ENCODE assay signal across 28 cellular contexts in the genomic region with DNA sequence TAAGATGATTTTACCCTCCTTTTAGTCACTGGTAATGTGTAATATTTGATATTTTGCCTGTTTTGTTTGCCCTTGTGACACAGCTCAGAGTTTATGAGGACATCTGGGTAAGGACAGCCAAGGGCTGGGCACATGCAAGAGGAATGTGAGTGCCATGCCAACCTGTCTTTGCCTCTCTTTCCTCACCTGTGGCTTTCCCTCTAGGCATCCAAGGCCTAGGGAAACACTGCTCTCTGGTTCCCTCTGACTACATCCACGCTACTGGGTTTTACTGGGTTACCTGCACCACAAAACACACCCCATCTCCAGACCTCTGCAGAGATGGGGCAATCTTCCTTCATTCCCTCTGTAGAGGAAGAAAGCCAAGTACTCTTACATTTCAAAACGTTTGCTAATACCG. TPM values are rescaled to one million over a fixed set of nuclear protein-coding genes. Genes with fewer than 3 reads are reported as not detected.
DNase-seq lines count a peak whose midpoint lies in the region; ATAC-seq and TF ChIP-seq lines count a peak whose summit lies in the region.
"Had no signal": no experiment of that assay in that cellular context is flagged by ENCODE, and none has a peak within 500 bp of the region (broad histone marks: within the 10 kb centered on the region; RNA-seq: fewer than 3 reads in every experiment).

No MANE protein-coding gene starts in this region.

- peaks cover 32% of the 10 kb centered on the region for H3K4me1 Mint-ChIP-seq in endodermal cell

- peak; percentile 74 for ATAC-seq in Right ventricle myocardium inferior
- ATAC-seq in left lung, result peak; percentile 64
- ATAC-seq in aorta (ENCODE audit: low FRiP score), result peak; percentile 41
- no peak for ATAC-seq in left colon
- ATAC-seq: activated T-helper 17 cell treated with anti-CD3 and anti-CD28 coated beads, Interleukin-2, amount 50 U/mL, for 72 hours; body of pancreas; SK-N-SH treated with all-trans-retinoic acid at 6 μM for 48 hours had no signal

- 75 to 100% methylated on average over 3 of the region's 3 CpGs for WGBS in endodermal cell (ENCODE audit: insufficient coverage in 1 of 2, insufficient read length in 1 of 2), 2 experiments
- WGBS in aorta, 2 donors, result 78 to 81% methylated on average over 3 of the region's 3 CpGs

- intact Hi-C loops in Right ventricle myocardium inferior (cut with DNase I) (loop anchor here (5.0 to 10.0 kb wide), 2 partner anchors 60 to 397 kb away; no protein-coding TSS in a partner anchor), left ventricle myocardium inferior (cut with micrococcal nuclease) (no loop called here), left lung (cut with DNase I) (no loop called here), aorta (cut with DNase I) (no loop called here), left colon (cut with DNase I, micrococcal nuclease) (no loop called here)

- H3K9ac ChIP-seq in endodermal cell (ENCODE audit: extremely low read depth, low read length, poor library complexity, severe bottlenecking), result no peak overlapping the region

- H3K4me3 Mint-ChIP-seq in endodermal cell, result no peak overlapping the region
- H3K4me3 Mint-ChIP-seq: activated naive CD8-positive, alpha-beta T cell; activated T-helper 17 cell treated with anti-CD3 and anti-CD28 coated beads, Interleukin-2, amount 50 U/mL, for 72 hours; T-helper 2 cell treated with Interferon-gamma antibody and Interleukin-4, amounts not matched to agents 5 μg/mL and 100 μg/mL, for 36 hours had no signal

- H3K27ac ChIP-seq in left ventricle myocardium inferior (replicated peaks) (no peak overlapping the region), endodermal cell (ENCODE audit: low read depth, low read length) (no peak overlapping the region), left lung (no peak overlapping the region), aorta (ENCODE audit: low read depth in 1 of 2, low read length in 2 of 2) (no peak overlapping the region)
- H3K27ac ChIP-seq: body of pancreas, esophagus squamous epithelium, thyroid gland, WERI-Rb-1 had no signal

- TF ChIP-seq CTCF in left ventricle myocardium inferior (IDR thresholded peaks at IDR 0.05; ENCODE audit: borderline replicate concordance), result no peak
- no peak for TF ChIP-seq CTCF in endodermal cell (conservative IDR thresholded peaks at IDR 0.05)
- TF ChIP-seq CTCF in left lung (IDR thresholded peaks at IDR 0.05), result no peak

- peaks cover 4% of the 10 kb centered on the region for H3K9me3 Mint-ChIP-seq in endodermal cell
- H3K9me3 Mint-ChIP-seq: activated T-helper 17 cell treated with anti-CD3 and anti-CD28 coated beads, Interleukin-2, amount 50 U/mL, for 72 hours had no signal

- H3K9me3 ChIP-seq in left ventricle myocardium inferior (replicated peaks), result no peaks in the 10 kb centered on the region
- H3K9me3 ChIP-seq in endodermal cell (ENCODE audit: control insufficient read depth, low read length), result no peaks in the 10 kb centered on the region
- no peaks in the 10 kb centered on the region for H3K9me3 ChIP-seq in left lung
- H3K9me3 ChIP-seq in aorta (ENCODE audit: control insufficient read depth, low read length), result no peaks in the 10 kb centered on the region
- H3K9me3 ChIP-seq: body of pancreas, Caco-2, esophagus squamous epithelium, MG63, thyroid gland had no signal

- H3K27me3 Mint-ChIP-seq in endodermal cell (ENCODE audit: insufficient read depth), result peaks cover 21% of the 10 kb centered on the region

- H3K36me3 ChIP-seq in left ventricle myocardium inferior (no peaks in the 10 kb centered on the region), endodermal cell (ENCODE audit: control insufficient read depth, insufficient read depth, low read length) (no peaks in the 10 kb centered on the region), left lung (no peaks in the 10 kb centered on the region), aorta (ENCODE audit: control insufficient read depth in 1 of 2, insufficient read depth in 2 of 2, low read length in 1 of 2) (no peaks in the 10 kb centered on the region)
- H3K36me3 ChIP-seq: esophagus squamous epithelium, MG63, thyroid gland, WERI-Rb-1 had no signal

- H3K4me3 ChIP-seq in left ventricle myocardium inferior, result no peak overlapping the region
- H3K4me3 ChIP-seq in endodermal cell (ENCODE audit: low read length), result no peak overlapping the region
- no peak overlapping the region for H3K4me3 ChIP-seq in left lung
- H3K4me3 ChIP-seq in aorta (ENCODE audit: low read length in 2 of 2), result no peak overlapping the region
- H3K4me3 ChIP-seq: body of pancreas, esophagus squamous epithelium, MG63, thyroid gland had no signal

- H3K27me3 ChIP-seq in left ventricle myocardium inferior (ENCODE audit: low read depth), result no peaks in the 10 kb centered on the region
- H3K27me3 ChIP-seq in endodermal cell (ENCODE audit: control insufficient read depth, insufficient read depth, low read length, poor library complexity, severe bottlenecking), result peaks cover 7% of the 10 kb centered on the region
- H3K27me3 ChIP-seq in left lung, result no peaks in the 10 kb centered on the region
- H3K27me3 ChIP-seq in aorta (ENCODE audit: control insufficient read depth in 1 of 2, insufficient read depth in 2 of 2, low read length in 1 of 2), result no peaks in the 10 kb centered on the region
- H3K27me3 ChIP-seq: body of pancreas, esophagus squamous epithelium, MG63, thyroid gland had no signal

- H3K4me1 ChIP-seq in left ventricle myocardium inferior (peaks cover 23% of the 10 kb centered on the region), endodermal cell (ENCODE audit: control insufficient read depth, insufficient read depth, low read length) (peaks cover 14% of the 10 kb centered on the region), left lung (no peaks in the 10 kb centered on the region), aorta (ENCODE audit: control insufficient read depth in 1 of 2, insufficient read depth in 2 of 2, low read length in 2 of 2) (no peaks in the 10 kb centered on the region)
- H3K4me1 ChIP-seq: body of pancreas, esophagus squamous epithelium, thyroid gland had no signal

- DNase-seq in Right ventricle myocardium inferior (ENCODE audit: missing footprints), result no peak
- no peak for DNase-seq in left ventricle myocardium inferior
- DNase-seq in endodermal cell, result no peak
- no peak for DNase-seq in left lung
- DNase-seq in aorta, result no peak
- no peak for DNase-seq in CD1c-positive myeloid dendritic cell (ENCODE audit: extremely low spot score)
- DNase-seq in D341Med (ENCODE audit: low spot score), result no peak
- no peak for DNase-seq in left colon
- DNase-seq: Caco-2; effector CD8-positive, alpha-beta T cell; esophagus squamous epithelium; glutamatergic neuron; MG63; NCI-H1436; NCI-H526 treated with DMSO at 0.1 percent for 48 hours; small intestine; stimulated activated naive CD4-positive, alpha-beta T cell; thyroid gland; WERI-Rb-1 had no signal

- no peaks in the 10 kb centered on the region for H3K36me3 Mint-ChIP-seq in endodermal cell (ENCODE audit: low read depth)

- peak overlapping the region; percentile 66 for H3K27ac Mint-ChIP-seq in endodermal cell
- H3K27ac Mint-ChIP-seq: activated naive CD8-positive, alpha-beta T cell; activated T-helper 17 cell treated with anti-CD3 and anti-CD28 coated beads, Interleukin-2, amount 50 U/mL, for 72 hours; progenitor cell of endocrine pancreas; T-helper 2 cell treated with Interferon-gamma antibody and Interleukin-4, amounts not matched to agents 5 μg/mL and 100 μg/mL, for 36 hours had no signal

RNA-seq across cellular contexts. Expression of gene HPGDS, which starts 7.7 kb away (rescaled TPM):
- total RNA-seq in Right ventricle myocardium inferior, result 3.1 TPM
- 2.3 TPM for total RNA-seq in left ventricle myocardium inferior
- total RNA-seq in endodermal cell, result not detected
- not detected for polyA plus RNA-seq in endodermal cell (2013, experiment 1 of 2)
- not detected for polyA plus RNA-seq in endodermal cell (2013, experiment 2 of 2)
- total RNA-seq in left lung, result 1 to 10 TPM; 4.4 to 4.8 TPM
- 1 to 10 TPM; 3.2 to 5.7 TPM for total RNA-seq in aorta
- polyA plus RNA-seq in aorta, result 10 to 100 TPM in 1 of 2 donors, under 1 TPM in 1; 0.26 to 11.3 TPM
- 1 to 10 TPM; 2.9 to 3.3 TPM for total RNA-seq in left colon
- total RNA-seq: Caco-2, Daoy, progenitor cell of endocrine pancreas, RPMI7951 had no signal
- polyA plus RNA-seq: neural cell had no signal
